In genomic region chr1:46246548-46247432, GRCh38 we compare ENCODE assay signal across 8 cellular contexts. TPM values are rescaled to one million over a fixed set of nuclear protein-coding genes. Genes with fewer than 3 reads are reported as not detected.
DNase-seq lines count a peak whose midpoint lies in the region; ATAC-seq and TF ChIP-seq lines count a peak whose summit lies in the region.

No MANE protein-coding gene starts in this region.

- peak overlapping the region; percentile 74 for H3K4me3 ChIP-seq in GM06990 (replicated peaks; ENCODE audit: low read depth, low read length)
- H3K4me3 ChIP-seq in Karpas-422 (ENCODE audit: low read length), result peak overlapping the region; percentile 95
- peak overlapping the region; percentile 50 for H3K4me3 ChIP-seq in WERI-Rb-1 (ENCODE audit: low read depth, low read length)
- H3K4me3 ChIP-seq in duodenal mucosa (ENCODE audit: low read depth in 1 of 2, low read length in 2 of 2), result peak overlapping the region; percentile 75 to 97

- no peaks in the 10 kb centered on the region for H3K27me3 Mint-ChIP-seq in memory B cell

- H4K20me1 ChIP-seq in Karpas-422 (ENCODE audit: insufficient read depth, low read depth, low read length), result no peaks in the 10 kb centered on the region

- H3K9me3 Mint-ChIP-seq in memory B cell, result no peaks in the 10 kb centered on the region

- peak overlapping the region; percentile 96 for H3K4me3 Mint-ChIP-seq in memory B cell

- H3K4me1 Mint-ChIP-seq in memory B cell, result peaks cover 15% of the 10 kb centered on the region

- peak overlapping the region; percentile 100 for H2AFZ ChIP-seq in Karpas-422 (ENCODE audit: low read length)

- H3K27ac ChIP-seq in Karpas-422 (ENCODE audit: low read length) (peak overlapping the region; percentile 31; the same call in 1 of the 2 replicates), WERI-Rb-1 (peak overlapping the region; percentile 83), duodenal mucosa (ENCODE audit: low read depth, low read length) (peak overlapping the region; percentile 37)

- H3K27ac Mint-ChIP-seq in memory B cell, result peak overlapping the region; percentile 82

- no peak for TF ChIP-seq CTCF in GM06990 (IDR thresholded peaks at IDR 0.05; ENCODE audit: insufficient read depth, low read length, poor library complexity, severe bottlenecking)
- no peak for TF ChIP-seq CTCF in WERI-Rb-1 (IDR thresholded peaks at IDR 0.05; ENCODE audit: low read depth, low read length)

- H3K9me3 ChIP-seq in Karpas-422 (ENCODE audit: low read length) (no peaks in the 10 kb centered on the region), WERI-Rb-1 (ENCODE audit: severe bottlenecking) (no peaks in the 10 kb centered on the region), duodenal mucosa (ENCODE audit: control insufficient read depth in 1 of 2, low read length in 2 of 2) (no peaks in the 10 kb centered on the region)

- H3K4me2 ChIP-seq in Karpas-422 (ENCODE audit: low read depth, low read length, poor library complexity, severe bottlenecking), result peak overlapping the region; percentile 95

- H3K9ac ChIP-seq in Karpas-422 (ENCODE audit: low read length) (peak overlapping the region; percentile 87), duodenal mucosa (ENCODE audit: low read depth in 1 of 2, low read length in 2 of 2) (peak overlapping the region; percentile 65 to 75)

- DNase-seq in GM06990 (ENCODE audit: extremely low read depth, insufficient read length) (peak; percentile 89), Karpas-422 (peak; percentile 80), WERI-Rb-1 (no peak), memory B cell (ENCODE audit: low spot score in 2 of 2) (peak in 1 of 2 donors; percentile 62), middle frontal gyrus (ENCODE audit: extremely low spot score, low spot score) (no peak)
- DNase-seq in stimulated activated CD8-positive, alpha-beta memory T cell treated with anti-CD3 and anti-CD28 coated beads, Interleukin-15, amount 100 ng/mL, for 4 hours (ENCODE audit: low read depth in 2 of 2), result peak; percentile 34

- no peaks in the 10 kb centered on the region for H3K36me3 Mint-ChIP-seq in memory B cell

- H3K9me2 ChIP-seq in Karpas-422 (replicated peaks; ENCODE audit: insufficient read depth, low read length), result no peaks in the 10 kb centered on the region

- H3K4me1 ChIP-seq in Karpas-422 (ENCODE audit: low read length), result peaks cover 37% of the 10 kb centered on the region
- H3K4me1 ChIP-seq in duodenal mucosa (ENCODE audit: control insufficient read depth in 1 of 2, insufficient read depth in 2 of 2, low read length in 2 of 2), result peaks cover 14 to 24% of the 10 kb centered on the region in 2 donors

- H3K36me3 ChIP-seq in GM06990 (ENCODE audit: control insufficient read depth, insufficient read depth, low read length), result peaks cover 7% of the 10 kb centered on the region
- peaks cover 14% of the 10 kb centered on the region for H3K36me3 ChIP-seq in Karpas-422 (ENCODE audit: insufficient read depth, low read length)
- peaks cover 36% of the 10 kb centered on the region for H3K36me3 ChIP-seq in WERI-Rb-1
- peaks cover 0 to 6% of the 10 kb centered on the region in 2 donors for H3K36me3 ChIP-seq in duodenal mucosa (ENCODE audit: control insufficient read depth in 1 of 2, insufficient read depth in 2 of 2, low read length in 2 of 2)

- H3K27me3 ChIP-seq in GM06990 (replicated peaks; ENCODE audit: control insufficient read depth, insufficient read depth, low read length), result no peaks in the 10 kb centered on the region
- no peaks in the 10 kb centered on the region for H3K27me3 ChIP-seq in Karpas-422 (ENCODE audit: low read length)
- H3K27me3 ChIP-seq in WERI-Rb-1 (ENCODE audit: insufficient read depth, low read depth, severe bottlenecking), result no peaks in the 10 kb centered on the region
- H3K27me3 ChIP-seq in duodenal mucosa (ENCODE audit: control insufficient read depth in 1 of 2, insufficient read depth in 2 of 2, low read length in 2 of 2), result no peaks in the 10 kb centered on the region

- H3K79me2 ChIP-seq in Karpas-422 (ENCODE audit: low read length), result peaks cover 27% of the 10 kb centered on the region

- ATAC-seq in GM21825 (IDR thresholded peaks at IDR 0.05; ENCODE audit: unreplicated experiment), result peak; percentile 45
- peak; percentile 18 for ATAC-seq in memory B cell (ENCODE audit: low read depth)

RNA-seq across cellular contexts. Expression of gene RAD54L, which starts 0.8 kb away (rescaled TPM):
- 10.5 and 18.0 TPM in 2 replicates for total RNA-seq in Karpas-422 (2014; rRNA removed; shearing (Covaris generic); ENCODE audit: low replicate concordance)

RNA-seq across cellular contexts. Expression of gene LURAP1, which starts 43.7 kb away (rescaled TPM):
- total RNA-seq in Karpas-422 (2014; rRNA removed; shearing (Covaris generic); ENCODE audit: low replicate concordance), result 0.25 TPM in 1 of 2 replicates, not detected in the other

RNA-seq across cellular contexts. Expression of gene POMGNT1, which starts 48.6 kb away (rescaled TPM):
- 55.0 and 65.1 TPM in 2 replicates for total RNA-seq in Karpas-422 (2014; rRNA removed; shearing (Covaris generic); ENCODE audit: low replicate concordance)

RNA-seq across cellular contexts. Expression of gene LRRC41, which starts 56.6 kb away (rescaled TPM):
- 64.1 and 69.1 TPM in 2 replicates for total RNA-seq in Karpas-422 (2014; rRNA removed; shearing (Covaris generic); ENCODE audit: low replicate concordance)

RNA-seq across cellular contexts. Expression of gene UQCRH, which starts 56.7 kb away (rescaled TPM):
- total RNA-seq in Karpas-422 (2014; rRNA removed; shearing (Covaris generic); ENCODE audit: low replicate concordance), result 455 and 533 TPM in 2 replicates

Comparison
In these comparisons a context has a peak if more than half of its experiments do, and no peak if none do; other contexts are left out.
1. DNase-seq: peak in GM06990 (single experiment), Karpas-422 (single experiment) and stimulated activated CD8-positive, alpha-beta memory T cell treated with anti-CD3 and anti-CD28 coated beads, Interleukin-15, amount 100 ng/mL, for 4 hours (2 of 2); none in WERI-Rb-1 (single experiment) and middle frontal gyrus (single experiment).
2. H3K27ac ChIP-seq: peak in every context shown above with its lines; median percentile 83 in WERI-Rb-1; 37 in duodenal mucosa; 31 in Karpas-422.
3. Peak in every context shown above with its lines, with median percentiles within 50 percentile points of each other: H3K4me3 ChIP-seq.